Comparison of ENCODE assay signal across 14 cellular contexts in genomic region chr17:69854381-69854780, GRCh38.
"Had no signal": no experiment of that assay in that cellular context is flagged by ENCODE, and none has a peak within 500 bp of the region (broad histone marks: within the 10 kb centered on the region; RNA-seq: fewer than 3 reads in every experiment).

No MANE protein-coding gene starts in this region.

- H3K27ac Mint-ChIP-seq: immature natural killer cell; naive thymus-derived CD4-positive, alpha-beta T cell; progenitor cell of endocrine pancreas; stimulated activated naive CD8-positive, alpha-beta T cell treated with anti-CD3 and anti-CD28 coated beads, Interleukin-15, amount 100 ng/mL, for 72 hours had no signal

- ATAC-seq: activated CD4-positive, CD25-positive, alpha-beta regulatory T cell treated with anti-CD3 and anti-CD28 coated beads, Interleukin-2, amount 50 U/mL, for 24 hours; naive thymus-derived CD4-positive, alpha-beta T cell; stimulated activated naive CD8-positive, alpha-beta T cell treated with anti-CD3 and anti-CD28 coated beads, Interleukin-15, amount 100 ng/mL, for 72 hours had no signal

- H3K27me3 Mint-ChIP-seq: naive thymus-derived CD4-positive, alpha-beta T cell; progenitor cell of endocrine pancreas; stimulated activated naive CD8-positive, alpha-beta T cell treated with anti-CD3 and anti-CD28 coated beads, Interleukin-15, amount 100 ng/mL, for 72 hours had no signal

- H3K4me3 Mint-ChIP-seq: immature natural killer cell; naive thymus-derived CD4-positive, alpha-beta T cell; stimulated activated naive CD8-positive, alpha-beta T cell treated with anti-CD3 and anti-CD28 coated beads, Interleukin-15, amount 100 ng/mL, for 72 hours had no signal

- H3K27ac ChIP-seq: right lobe of liver had no signal

- H3K27me3 ChIP-seq: heart left ventricle, right lobe of liver had no signal

- DNase-seq: activated CD4-positive, alpha-beta T cell treated with anti-CD3 and anti-CD28 coated beads, Interleukin-2, amount 50 U/mL, for 1 hour; activated CD8-positive, alpha-beta memory T cell treated with anti-CD3 and anti-CD28 coated beads for 24 hours; activated naive CD4-positive, alpha-beta T cell; effector CD8-positive, alpha-beta T cell; heart left ventricle; immature natural killer cell; naive thymus-derived CD4-positive, alpha-beta T cell; right lobe of liver; stimulated activated CD4-positive, alpha-beta T cell treated with anti-CD3 and anti-CD28 coated beads, Interleukin-1b, Interleukin-23, amount 100 ng/mL, for 48 hours; stimulated activated naive CD8-positive, alpha-beta T cell treated with anti-CD3 and anti-CD28 coated beads, Interleukin-15, amount 100 ng/mL, for 72 hours had no signal

- H3K36me3 ChIP-seq: heart left ventricle, right lobe of liver had no signal

- H3K4me1 ChIP-seq: right lobe of liver had no signal

- H3K4me1 Mint-ChIP-seq: immature natural killer cell; naive thymus-derived CD4-positive, alpha-beta T cell; stimulated activated naive CD8-positive, alpha-beta T cell treated with anti-CD3 and anti-CD28 coated beads, Interleukin-15, amount 100 ng/mL, for 72 hours had no signal

- H3K36me3 Mint-ChIP-seq: immature natural killer cell had no signal

- H3K4me3 ChIP-seq: coronary artery, heart left ventricle, lung, right lobe of liver had no signal
